ENCODE assay signal across 8 cellular contexts in genomic region chr6:26216886-26217713, GRCh38.
DNase-seq lines count a peak whose midpoint lies in the region; ATAC-seq and TF ChIP-seq lines count a peak whose summit lies in the region.

No MANE protein-coding gene starts in this region.

- H3K4me1 Mint-ChIP-seq in activated naive CD4-positive, alpha-beta T cell treated with anti-CD3 and anti-CD28 coated beads for 36 hours (ENCODE audit: low read depth) = peaks cover 2% of the 10 kb centered on the region
- peaks cover 16% of the 10 kb centered on the region for H3K4me1 Mint-ChIP-seq in progenitor cell of endocrine pancreas (ENCODE audit: low read depth)

- H3K27me3 Mint-ChIP-seq in activated naive CD4-positive, alpha-beta T cell treated with anti-CD3 and anti-CD28 coated beads for 36 hours (ENCODE audit: low read depth) = no peaks in the 10 kb centered on the region
- H3K27me3 Mint-ChIP-seq in progenitor cell of endocrine pancreas = no peaks in the 10 kb centered on the region

- no peaks in the 10 kb centered on the region for H3K36me3 Mint-ChIP-seq in activated naive CD4-positive, alpha-beta T cell treated with anti-CD3 and anti-CD28 coated beads for 36 hours (ENCODE audit: low read depth)
- H3K36me3 Mint-ChIP-seq in progenitor cell of endocrine pancreas (ENCODE audit: insufficient read depth) = no peaks in the 10 kb centered on the region

- intact Hi-C loops in activated naive CD4-positive, alpha-beta T cell treated with anti-CD3 and anti-CD28 coated beads for 36 hours (cut with micrococcal nuclease) = loop anchor here (1.0 to 2.0 kb wide), 10 partner anchors 7 to 94 kb away; a partner anchor contains a TSS
- intact Hi-C loops in Right ventricle myocardium superior (cut with DNase I) = no loop called here

- ATAC-seq in HG03439 (IDR thresholded peaks at IDR 0.05; ENCODE audit: unreplicated experiment) = peak; percentile 48
- ATAC-seq in Right ventricle myocardium superior (ENCODE audit: poor library complexity) = peak; percentile 83
- no peak for ATAC-seq in GM19395 (IDR thresholded peaks at IDR 0.05; ENCODE audit: unreplicated experiment)

- no peak overlapping the region for H3K27ac Mint-ChIP-seq in activated naive CD4-positive, alpha-beta T cell treated with anti-CD3 and anti-CD28 coated beads for 36 hours
- H3K27ac Mint-ChIP-seq in progenitor cell of endocrine pancreas = no peak overlapping the region

- CTCF ChIA-PET in activated naive CD4-positive, alpha-beta T cell treated with anti-CD3 and anti-CD28 coated beads for 36 hours (lab: Charles Lee) = interaction anchor here (0.7 to 2.1 kb wide), 9 partner anchors 8 to 106 kb away, joined by 3 to 13 read pairs (median 5); a partner anchor contains a TSS

- TF ChIP-seq CTCF in progenitor cell of endocrine pancreas (IDR thresholded peaks at IDR 0.05; ENCODE audit: unreplicated experiment) = peak; percentile 50

- no peak overlapping the region for H3K4me3 Mint-ChIP-seq in activated naive CD4-positive, alpha-beta T cell treated with anti-CD3 and anti-CD28 coated beads for 36 hours
- no peak overlapping the region for H3K4me3 Mint-ChIP-seq in progenitor cell of endocrine pancreas (ENCODE audit: low read depth)

- DNase-seq in SHP77 (lab: John Stamatoyannopoulos, UW) = peak; percentile 96 to 98
- DNase-seq in SHP77 treated with DMSO at 0.1 percent for 48 hours (lab: John Stamatoyannopoulos, UW) = no peak
- DNase-seq in RPMI8226 = peak; percentile 97
- peak; percentile 86 for DNase-seq in activated naive CD4-positive, alpha-beta T cell treated with anti-CD3 and anti-CD28 coated beads for 36 hours
- DNase-seq in Right ventricle myocardium superior = peak; percentile 88
- DNase-seq in progenitor cell of endocrine pancreas (ENCODE audit: low spot score, unreplicated experiment) = peak; percentile 75

- H3K9me3 Mint-ChIP-seq in activated naive CD4-positive, alpha-beta T cell treated with anti-CD3 and anti-CD28 coated beads for 36 hours = no peaks in the 10 kb centered on the region
- H3K9me3 Mint-ChIP-seq in progenitor cell of endocrine pancreas (ENCODE audit: low read depth) = no peaks in the 10 kb centered on the region
